ENCODE assay signal across 25 cellular contexts in genomic region chr12:124555168-124555928, GRCh38. TPM values are rescaled to one million over a fixed set of nuclear protein-coding genes. Genes with fewer than 3 reads are reported as not detected.
DNase-seq lines count a peak whose midpoint lies in the region; ATAC-seq and TF ChIP-seq lines count a peak whose summit lies in the region.
"Had no signal": no experiment of that assay in that cellular context is flagged by ENCODE, and none has a peak within 500 bp of the region (broad histone marks: within the 10 kb centered on the region; RNA-seq: fewer than 3 reads in every experiment).

No MANE protein-coding gene starts in this region.

- peaks cover 100% of the 10 kb centered on the region for H4K20me1 ChIP-seq in DND-41 (ENCODE audit: insufficient read depth, low read length)

- H3K9me3 ChIP-seq in DND-41 (ENCODE audit: insufficient read depth, low read length, severe bottlenecking) (no peaks in the 10 kb centered on the region), spleen (peaks cover 0 to 3% (median 0%) of the 10 kb centered on the region in 8 donors), uterus (no peaks in the 10 kb centered on the region)
- no peaks in the 10 kb centered on the region for H3K9me3 ChIP-seq in effector memory CD4-positive, alpha-beta T cell (ENCODE audit: control insufficient read depth, low read length)
- H3K9me3 ChIP-seq: SJSA1, transverse colon had no signal

- H3K27ac ChIP-seq in DND-41 (ENCODE audit: low read length) (no peak overlapping the region), spleen (no peak overlapping the region), uterus (peak overlapping the region in 1 of 2 donors; percentile 47)
- H3K27ac ChIP-seq in effector memory CD4-positive, alpha-beta T cell (ENCODE audit: insufficient read depth, low read length, poor library complexity, severe bottlenecking) = no peak overlapping the region
- H3K27ac ChIP-seq: foreskin keratinocyte, PC-9, SJSA1, transverse colon had no signal

- H3K9ac ChIP-seq in DND-41 (ENCODE audit: low read depth, low read length) = no peak overlapping the region

- no peak for DNase-seq in activated naive CD4-positive, alpha-beta T cell treated with anti-CD3 and anti-CD28 coated beads, Interleukin-2, amount 50 U/mL, for 72 hours (ENCODE audit: low spot score in 2 of 2)
- no peak for DNase-seq in activated naive CD4-positive, alpha-beta T cell treated with anti-CD3 and anti-CD28 coated beads, Interleukin-2, amount 10 ng/mL, durations not matched to agents 7 days and 5 days
- peak; percentile 23 for DNase-seq in DND-41
- no peak for DNase-seq in effector memory CD4-positive, alpha-beta T cell
- DNase-seq in spleen = peak; percentile 60
- no peak for DNase-seq in stimulated activated effector memory CD8-positive, alpha-beta T cell treated with anti-CD3 and anti-CD28 coated beads, Interleukin-12 subunit alpha, Interleukin-12 subunit beta, amount 100 ng/mL, for 72 hours (ENCODE audit: low spot score in 2 of 2)
- no peak for DNase-seq in uterus
- DNase-seq: activated CD4-positive, alpha-beta T cell treated with anti-CD3 and anti-CD28 coated beads, Interleukin-2, amount 50 U/mL, for 1 hour; cerebellar nuclear complex; effector CD4-positive, alpha-beta T cell; erythroblast; foreskin keratinocyte; hippocampal formation; NCI-H1105; NCI-H2029 treated with DMSO at 0.1 percent for 48 hours; PC-9; posterior cingulate gyrus; small intestine; stimulated activated CD4-positive, alpha-beta T cell treated with anti-CD3 and anti-CD28 coated beads, Interleukin-2, amount 100 ng/mL, for 48 hours; transverse colon had no signal

- CTCF ChIA-PET in activated naive CD4-positive, alpha-beta T cell treated with anti-CD3 and anti-CD28 coated beads, Interleukin-2, amount 10 ng/mL, durations not matched to agents 7 days and 5 days (lab: Charles Lee) = interaction anchor here (0.9 to 1.2 kb wide), 2 partner anchors 11 to 212 kb away, joined by 3 read pairs; no protein-coding TSS in a partner anchor

- peaks cover 42% of the 10 kb centered on the region for H3K4me1 Mint-ChIP-seq in activated naive CD4-positive, alpha-beta T cell treated with anti-CD3 and anti-CD28 coated beads, Interleukin-2, amount 10 ng/mL, durations not matched to agents 7 days and 5 days
- H3K4me1 Mint-ChIP-seq in stimulated activated effector memory CD8-positive, alpha-beta T cell treated with anti-CD3 and anti-CD28 coated beads, Interleukin-12 subunit alpha, Interleukin-12 subunit beta, amount 100 ng/mL, for 72 hours = peaks cover 69% of the 10 kb centered on the region

- H3K79me2 ChIP-seq in DND-41 (ENCODE audit: insufficient read depth, low read length) = peaks cover 100% of the 10 kb centered on the region

- ATAC-seq in activated naive CD4-positive, alpha-beta T cell treated with anti-CD3 and anti-CD28 coated beads, Interleukin-2, amount 50 U/mL, for 72 hours = peak; percentile 27 to 29
- peak; percentile 50 for ATAC-seq in DND-41 (ENCODE audit: insufficient read depth, low read depth)
- no peak for ATAC-seq in stimulated activated effector memory CD8-positive, alpha-beta T cell treated with anti-CD3 and anti-CD28 coated beads, Interleukin-12 subunit alpha, Interleukin-12 subunit beta, amount 100 ng/mL, for 72 hours
- ATAC-seq in GM18907 (IDR thresholded peaks at IDR 0.05; ENCODE audit: unreplicated experiment) = no peak
- ATAC-seq: foreskin keratinocyte, GM23338 had no signal

- TF ChIP-seq POLR2A in spleen (IDR thresholded peaks at IDR 0.05) = no peak
- TF ChIP-seq POLR2A in uterus (IDR thresholded peaks at IDR 0.05) = no peak

- intact Hi-C loops in spleen (cut with DNase I; ENCODE audit: low total_unique reads) (no loop called here), uterus (cut with DNase I; ENCODE audit: low total_unique reads) (loop anchor here (10.0 kb wide), 1 partner anchor 491 kb away; no protein-coding TSS in a partner anchor)

- 61 to 72% (median 66%) methylated on average over 21 to 22 of the region's 22 CpGs for WGBS in spleen, 5 donors

- H3K4me3 ChIP-seq in DND-41 (ENCODE audit: low read depth in 1 of 2, low read length in 2 of 2) (no peak overlapping the region), spleen (peak overlapping the region in 1 of 8 donors; percentile 9), uterus (no peak overlapping the region)
- H3K4me3 ChIP-seq in effector memory CD4-positive, alpha-beta T cell (ENCODE audit: insufficient read depth, low read depth, low read length, poor library complexity, severe bottlenecking) = peak overlapping the region; percentile 25
- H3K4me3 ChIP-seq: GM23338, PC-9, SJSA1, transverse colon had no signal

- TF ChIP-seq CTCF in DND-41 (IDR thresholded peaks at IDR 0.05; ENCODE audit: borderline replicate concordance, extremely low read depth, low read length, poor library complexity, severe bottlenecking) (no peak), spleen (IDR thresholded peaks at IDR 0.05 in 8 of 11, conservative IDR thresholded peaks at IDR 0.05 in 3 of 11) (no peak), uterus (IDR thresholded peaks at IDR 0.05) (no peak)

- no peak overlapping the region for H2AFZ ChIP-seq in DND-41 (ENCODE audit: low read depth, low read length)
- H2AFZ ChIP-seq: GM23338, PC-9 had no signal

- no peaks in the 10 kb centered on the region for H3K9me3 Mint-ChIP-seq in activated naive CD4-positive, alpha-beta T cell treated with anti-CD3 and anti-CD28 coated beads, Interleukin-2, amount 50 U/mL, for 72 hours
- peaks cover 2% of the 10 kb centered on the region for H3K9me3 Mint-ChIP-seq in activated naive CD4-positive, alpha-beta T cell treated with anti-CD3 and anti-CD28 coated beads, Interleukin-2, amount 10 ng/mL, durations not matched to agents 7 days and 5 days
- no peaks in the 10 kb centered on the region for H3K9me3 Mint-ChIP-seq in stimulated activated effector memory CD8-positive, alpha-beta T cell treated with anti-CD3 and anti-CD28 coated beads, Interleukin-12 subunit alpha, Interleukin-12 subunit beta, amount 100 ng/mL, for 72 hours
- H3K9me3 Mint-ChIP-seq: GM23338; neural crest cell; T-helper 1 cell treated with Interleukin-12 subunit alpha and Interleukin-12 subunit beta and Interleukin-4 antibody, amounts not matched to agents 30 μg/mL and 1 μg/mL, for 36 hours had no signal

- no peak overlapping the region for H3K4me3 Mint-ChIP-seq in activated naive CD4-positive, alpha-beta T cell treated with anti-CD3 and anti-CD28 coated beads, Interleukin-2, amount 10 ng/mL, durations not matched to agents 7 days and 5 days
- H3K4me3 Mint-ChIP-seq in stimulated activated effector memory CD8-positive, alpha-beta T cell treated with anti-CD3 and anti-CD28 coated beads, Interleukin-12 subunit alpha, Interleukin-12 subunit beta, amount 100 ng/mL, for 72 hours = no peak overlapping the region
- H3K4me3 Mint-ChIP-seq: GM23338; neural crest cell; T-helper 1 cell treated with Interleukin-12 subunit alpha and Interleukin-12 subunit beta and Interleukin-4 antibody, amounts not matched to agents 30 μg/mL and 1 μg/mL, for 36 hours had no signal

- no peaks in the 10 kb centered on the region for H3K27me3 ChIP-seq in DND-41 (ENCODE audit: insufficient read depth, low read length, poor library complexity)
- H3K27me3 ChIP-seq in effector memory CD4-positive, alpha-beta T cell (replicated peaks; ENCODE audit: control insufficient read depth, insufficient read depth, low read length, poor library complexity, severe bottlenecking) = no peaks in the 10 kb centered on the region
- H3K27me3 ChIP-seq in spleen (replicated peaks in 1 of 7) = no peaks in the 10 kb centered on the region
- no peaks in the 10 kb centered on the region for H3K27me3 ChIP-seq in uterus
- H3K27me3 ChIP-seq: foreskin keratinocyte, SJSA1, transverse colon had no signal

- no peaks in the 10 kb centered on the region for H3K27me3 Mint-ChIP-seq in activated naive CD4-positive, alpha-beta T cell treated with anti-CD3 and anti-CD28 coated beads, Interleukin-2, amount 10 ng/mL, durations not matched to agents 7 days and 5 days

- H3K4me2 ChIP-seq in DND-41 (ENCODE audit: insufficient read depth, low read length) = no peak overlapping the region
- H3K4me2 ChIP-seq: GM23338, PC-9 had no signal

- no peaks in the 10 kb centered on the region; the same call in 1 of the 2 replicates for H3K36me3 ChIP-seq in DND-41 (ENCODE audit: insufficient read depth, low read length)
- H3K36me3 ChIP-seq in effector memory CD4-positive, alpha-beta T cell (ENCODE audit: control insufficient read depth, insufficient read depth, low read length) = no peaks in the 10 kb centered on the region
- peaks cover 0 to 27% (median 0%) of the 10 kb centered on the region in 6 donors for H3K36me3 ChIP-seq in spleen
- no peaks in the 10 kb centered on the region for H3K36me3 ChIP-seq in uterus
- H3K36me3 ChIP-seq: transverse colon had no signal

- H3K4me1 ChIP-seq in DND-41 (ENCODE audit: insufficient read depth, low read length) (no peaks in the 10 kb centered on the region), spleen (peaks cover 44 to 100% (median 80%) of the 10 kb centered on the region in 6 donors), uterus (peaks cover 6 to 30% of the 10 kb centered on the region in 2 donors)
- H3K4me1 ChIP-seq in effector memory CD4-positive, alpha-beta T cell (ENCODE audit: control insufficient read depth, insufficient read depth, low read length, poor library complexity, severe bottlenecking) = peaks cover 20% of the 10 kb centered on the region

- no peaks in the 10 kb centered on the region for H3K36me3 Mint-ChIP-seq in activated naive CD4-positive, alpha-beta T cell treated with anti-CD3 and anti-CD28 coated beads, Interleukin-2, amount 50 U/mL, for 72 hours
- H3K36me3 Mint-ChIP-seq in activated naive CD4-positive, alpha-beta T cell treated with anti-CD3 and anti-CD28 coated beads, Interleukin-2, amount 10 ng/mL, durations not matched to agents 7 days and 5 days = peaks cover 2% of the 10 kb centered on the region
- no peaks in the 10 kb centered on the region for H3K36me3 Mint-ChIP-seq in stimulated activated effector memory CD8-positive, alpha-beta T cell treated with anti-CD3 and anti-CD28 coated beads, Interleukin-12 subunit alpha, Interleukin-12 subunit beta, amount 100 ng/mL, for 72 hours

- no peak overlapping the region for H3K27ac Mint-ChIP-seq in activated naive CD4-positive, alpha-beta T cell treated with anti-CD3 and anti-CD28 coated beads, Interleukin-2, amount 50 U/mL, for 72 hours
- H3K27ac Mint-ChIP-seq in activated naive CD4-positive, alpha-beta T cell treated with anti-CD3 and anti-CD28 coated beads, Interleukin-2, amount 10 ng/mL, durations not matched to agents 7 days and 5 days = no peak overlapping the region
- H3K27ac Mint-ChIP-seq in stimulated activated effector memory CD8-positive, alpha-beta T cell treated with anti-CD3 and anti-CD28 coated beads, Interleukin-12 subunit alpha, Interleukin-12 subunit beta, amount 100 ng/mL, for 72 hours = no peak overlapping the region
- H3K27ac Mint-ChIP-seq: GM23338; T-helper 1 cell treated with Interleukin-12 subunit alpha and Interleukin-12 subunit beta and Interleukin-4 antibody, amounts not matched to agents 30 μg/mL and 1 μg/mL, for 36 hours had no signal

RNA-seq across cellular contexts. Expression of gene NCOR2, which starts 12.1 kb away (rescaled TPM):
- 100 to 1,000 TPM in 1 of 2 donors, 10 to 100 TPM in 1; 66.8 to 125 TPM for total RNA-seq in activated naive CD4-positive, alpha-beta T cell treated with anti-CD3 and anti-CD28 coated beads, Interleukin-2, amount 50 U/mL, for 72 hours
- 100 to 1,000 TPM; 145 to 236 (median 174) TPM for total RNA-seq in spleen
- polyA plus RNA-seq in spleen = 10 to 100 TPM; 13.2 to 60.6 (median 17.2) TPM
- 100 to 1,000 TPM in 2 of 4 donors, 10 to 100 TPM in 2; 65.1 to 436 (median 102) TPM for total RNA-seq in uterus

Comparison
In these comparisons a context has a peak if more than half of its experiments do, and no peak if none do; other contexts are left out.
1. ATAC-seq: peak in activated naive CD4-positive, alpha-beta T cell treated with anti-CD3 and anti-CD28 coated beads, Interleukin-2, amount 50 U/mL, for 72 hours (2 of 2) and DND-41 (single experiment); none in stimulated activated effector memory CD8-positive, alpha-beta T cell treated with anti-CD3 and anti-CD28 coated beads, Interleukin-12 subunit alpha, Interleukin-12 subunit beta, amount 100 ng/mL, for 72 hours (single experiment) and GM18907 (single experiment).
2. DNase-seq: peak in DND-41 (single experiment) and spleen (single experiment); none in activated naive CD4-positive, alpha-beta T cell treated with anti-CD3 and anti-CD28 coated beads, Interleukin-2, amount 50 U/mL, for 72 hours (0 of 2), activated naive CD4-positive, alpha-beta T cell treated with anti-CD3 and anti-CD28 coated beads, Interleukin-2, amount 10 ng/mL, durations not matched to agents 7 days and 5 days (single experiment), effector memory CD4-positive, alpha-beta T cell (0 of 3), stimulated activated effector memory CD8-positive, alpha-beta T cell treated with anti-CD3 and anti-CD28 coated beads, Interleukin-12 subunit alpha, Interleukin-12 subunit beta, amount 100 ng/mL, for 72 hours (0 of 2) and uterus (0 of 2).